28 cellular contexts compared by ENCODE assay signal in genomic region chrX:123742440-123742839, GRCh38.
"Had no signal": no experiment of that assay in that cellular context is flagged by ENCODE, and none has a peak within 500 bp of the region (broad histone marks: within the 10 kb centered on the region; RNA-seq: fewer than 3 reads in every experiment).

No MANE protein-coding gene starts in this region.

- H3K36me3 Mint-ChIP-seq: naive thymus-derived CD8-positive, alpha-beta T cell; natural killer cell treated with Interleukin-12 subunit alpha and Interleukin-12 subunit beta and Interleukin-15 and Interleukin-18, amount 100 ng/mL, for 72 hours; stimulated activated effector memory CD8-positive, alpha-beta T cell treated with anti-CD3 and anti-CD28 coated beads, Interleukin-12 subunit alpha, Interleukin-12 subunit beta, amount 100 ng/mL, for 72 hours; type B pancreatic cell had no signal

- H3K9me3 ChIP-seq: neutrophil, pancreas, prostate gland, right lobe of liver, sigmoid colon, suprapubic skin, testis, tibial artery, transverse colon, upper lobe of right lung, uterus had no signal

- ATAC-seq: naive thymus-derived CD8-positive, alpha-beta T cell; natural killer cell treated with Interleukin-12 subunit alpha and Interleukin-12 subunit beta and Interleukin-15 and Interleukin-18, amount 100 ng/mL, for 72 hours; pancreas; right cardiac atrium; right lobe of liver; stimulated activated effector memory CD8-positive, alpha-beta T cell treated with anti-CD3 and anti-CD28 coated beads, Interleukin-12 subunit alpha, Interleukin-12 subunit beta, amount 100 ng/mL, for 72 hours; stimulated activated naive CD8-positive, alpha-beta T cell treated with anti-CD3 and anti-CD28 coated beads, Interleukin-15, amount 100 ng/mL, for 72 hours; stimulated activated naive CD8-positive, alpha-beta T cell treated with anti-CD3 and anti-CD28 coated beads, Interleukin-15, Interleukin-2, amounts not matched to agents 100 U/mL and 50 U/mL, for 24 hours; upper lobe of right lung had no signal

- H3K4me3 Mint-ChIP-seq: naive thymus-derived CD8-positive, alpha-beta T cell; natural killer cell treated with Interleukin-12 subunit alpha and Interleukin-12 subunit beta and Interleukin-15 and Interleukin-18, amount 100 ng/mL, for 72 hours; nephron progenitor cell; neural crest cell; stimulated activated effector memory CD8-positive, alpha-beta T cell treated with anti-CD3 and anti-CD28 coated beads, Interleukin-12 subunit alpha, Interleukin-12 subunit beta, amount 100 ng/mL, for 72 hours; stimulated activated naive CD8-positive, alpha-beta T cell treated with anti-CD3 and anti-CD28 coated beads, Interleukin-15, amount 100 ng/mL, for 72 hours; type B pancreatic cell had no signal

- H3K27ac ChIP-seq: neutrophil, pancreas, prostate gland, right lobe of liver, sigmoid colon, suprapubic skin, testis, tibial artery, transverse colon, upper lobe of right lung, uterus had no signal

- H3K27me3 Mint-ChIP-seq: naive thymus-derived CD8-positive, alpha-beta T cell; stimulated activated naive CD8-positive, alpha-beta T cell treated with anti-CD3 and anti-CD28 coated beads, Interleukin-15, amount 100 ng/mL, for 72 hours; type B pancreatic cell had no signal

- FAIRE-seq: pancreas, small intestine had no signal

- H3K27ac Mint-ChIP-seq: naive thymus-derived CD8-positive, alpha-beta T cell; natural killer cell treated with Interleukin-12 subunit alpha and Interleukin-12 subunit beta and Interleukin-15 and Interleukin-18, amount 100 ng/mL, for 72 hours; nephron progenitor cell; stimulated activated effector memory CD8-positive, alpha-beta T cell treated with anti-CD3 and anti-CD28 coated beads, Interleukin-12 subunit alpha, Interleukin-12 subunit beta, amount 100 ng/mL, for 72 hours; stimulated activated naive CD8-positive, alpha-beta T cell treated with anti-CD3 and anti-CD28 coated beads, Interleukin-15, amount 100 ng/mL, for 72 hours; type B pancreatic cell had no signal

- H3K4me3 ChIP-seq: pancreas, prostate gland, right lobe of liver, sigmoid colon, suprapubic skin, testis, tibial artery, transverse colon, upper lobe of right lung, uterus had no signal

- H3K4me1 ChIP-seq: pancreas, prostate gland, sigmoid colon, suprapubic skin, testis, tibial artery, transverse colon, upper lobe of right lung, uterus had no signal

- H3K9me3 Mint-ChIP-seq: naive thymus-derived CD8-positive, alpha-beta T cell; natural killer cell treated with Interleukin-12 subunit alpha and Interleukin-12 subunit beta and Interleukin-15 and Interleukin-18, amount 100 ng/mL, for 72 hours; stimulated activated effector memory CD8-positive, alpha-beta T cell treated with anti-CD3 and anti-CD28 coated beads, Interleukin-12 subunit alpha, Interleukin-12 subunit beta, amount 100 ng/mL, for 72 hours; stimulated activated naive CD8-positive, alpha-beta T cell treated with anti-CD3 and anti-CD28 coated beads, Interleukin-15, amount 100 ng/mL, for 72 hours; type B pancreatic cell had no signal

- DNase-seq: naive thymus-derived CD8-positive, alpha-beta T cell; nephron progenitor cell; nucleus accumbens; pancreas; right cardiac atrium; right lobe of liver; sigmoid colon; small intestine; stimulated activated CD4-positive, alpha-beta T cell treated with anti-CD3 and anti-CD28 coated beads, Interleukin-15, amount 100 ng/mL, for 24 hours; stimulated activated CD4-positive, alpha-beta T cell treated with anti-CD3 and anti-CD28 coated beads, Interleukin-2, amount 100 ng/mL, for 24 hours; stimulated activated CD4-positive, alpha-beta T cell treated with anti-CD3 and anti-CD28 coated beads, Interleukin-2, amount 100 ng/mL, for 48 hours; stimulated activated CD4-positive, alpha-beta T cell treated with anti-CD3 and anti-CD28 coated beads, Interleukin-4, amount 100 ng/mL, for 24 hours; stimulated activated naive CD4-positive, alpha-beta T cell; stimulated activated naive CD8-positive, alpha-beta T cell treated with anti-CD3 and anti-CD28 coated beads, Interleukin-15, amount 100 ng/mL, for 72 hours; stimulated activated naive CD8-positive, alpha-beta T cell treated with anti-CD3 and anti-CD28 coated beads, Interleukin-15, Interleukin-2, amounts not matched to agents 100 U/mL and 50 U/mL, for 24 hours; substantia nigra; testis; tibial artery; transverse colon; upper lobe of right lung; uterus had no signal

- H3K4me1 Mint-ChIP-seq: nephron progenitor cell; neural crest cell; stimulated activated effector memory CD8-positive, alpha-beta T cell treated with anti-CD3 and anti-CD28 coated beads, Interleukin-12 subunit alpha, Interleukin-12 subunit beta, amount 100 ng/mL, for 72 hours; stimulated activated naive CD8-positive, alpha-beta T cell treated with anti-CD3 and anti-CD28 coated beads, Interleukin-15, amount 100 ng/mL, for 72 hours had no signal
